In genomic region chr20:46680684-46681031, GRCh38 we compare ENCODE assay signal across 21 cellular contexts. TPM values are rescaled to one million over a fixed set of nuclear protein-coding genes. Genes with fewer than 3 reads are reported as not detected.
A peak's percentile ranks its signal among the peaks of the same experiment; 100 is the strongest.
DNase-seq lines count a peak whose midpoint lies in the region; ATAC-seq, FAIRE-seq and TF ChIP-seq lines count a peak whose summit lies in the region.
"Had no signal": no experiment of that assay in that cellular context is flagged by ENCODE, and none has a peak within 500 bp of the region (broad histone marks: within the 10 kb centered on the region; RNA-seq: fewer than 3 reads in every experiment).

No MANE protein-coding gene starts in this region.

- H3K36me3 ChIP-seq in K562 (ENCODE audit: control insufficient read depth, insufficient read depth, low read length), result peaks cover 31% of the 10 kb centered on the region

- FAIRE-seq in K562 (lab: Jason Lieb, UNC), result no peak
- FAIRE-seq: A204.1, GM12892 had no signal

- no peak overlapping the region for H3K4me3 Mint-ChIP-seq in activated naive CD8-positive, alpha-beta T cell treated with anti-CD3 and anti-CD28 coated beads, Interleukin-2, amount 10 ng/mL, durations not matched to agents 7 days and 5 days
- no peak overlapping the region for H3K4me3 Mint-ChIP-seq in activated naive CD8-positive, alpha-beta T cell treated with anti-CD3 and anti-CD28 coated beads, Interleukin-2, amount 50 U/mL, for 24 hours
- no peak overlapping the region for H3K4me3 Mint-ChIP-seq in stimulated activated naive CD8-positive, alpha-beta T cell treated with anti-CD3 and anti-CD28 coated beads, Interleukin-15, amount 100 ng/mL, for 72 hours
- H3K4me3 Mint-ChIP-seq in progenitor cell of endocrine pancreas (ENCODE audit: low read depth), result no peak overlapping the region
- H3K4me3 Mint-ChIP-seq: CD14-positive monocyte; CD4-positive, alpha-beta memory T cell; CD8-positive, alpha-beta memory T cell had no signal

- TF ChIP-seq RAD21 in K562 (CRISPR knock-in tag; conservative IDR thresholded peaks at IDR 0.05 in 1 of 2, IDR thresholded peaks at IDR 0.05 in 1 of 2), result no peak

- H4K20me1 ChIP-seq in K562 (replicated peaks; ENCODE audit: control insufficient read depth, insufficient read depth, low read length), result peaks cover 3% of the 10 kb centered on the region; the same call in 1 of the 2 replicates

- peaks cover 57% of the 10 kb centered on the region for H3K79me2 ChIP-seq in K562 (ENCODE audit: control insufficient read depth, insufficient read depth, low read length)

- H3K27me3 ChIP-seq in K562 (ENCODE audit: control insufficient read depth in 2 of 2, insufficient read depth in 2 of 2, low read length in 2 of 2), result no peaks in the 10 kb centered on the region
- H3K27me3 ChIP-seq: BE2C, BLaER1 had no signal

- TF ChIP-seq CTCF in K562 (IDR thresholded peaks at IDR 0.05 in 2 of 3, conservative IDR thresholded peaks at IDR 0.05 in 1 of 3; ENCODE audit: insufficient read depth in 2 of 3, low read depth in 1 of 3, low read length in 3 of 3) (no peak), progenitor cell of endocrine pancreas (IDR thresholded peaks at IDR 0.05; ENCODE audit: unreplicated experiment) (no peak)

- H3K9me3 Mint-ChIP-seq in activated naive CD8-positive, alpha-beta T cell treated with anti-CD3 and anti-CD28 coated beads, Interleukin-2, amount 10 ng/mL, durations not matched to agents 7 days and 5 days, result no peaks in the 10 kb centered on the region
- H3K9me3 Mint-ChIP-seq in activated naive CD8-positive, alpha-beta T cell treated with anti-CD3 and anti-CD28 coated beads, Interleukin-2, amount 50 U/mL, for 24 hours, result no peaks in the 10 kb centered on the region
- H3K9me3 Mint-ChIP-seq in stimulated activated naive CD8-positive, alpha-beta T cell treated with anti-CD3 and anti-CD28 coated beads, Interleukin-15, amount 100 ng/mL, for 72 hours, result no peaks in the 10 kb centered on the region
- no peaks in the 10 kb centered on the region for H3K9me3 Mint-ChIP-seq in progenitor cell of endocrine pancreas (ENCODE audit: low read depth)
- H3K9me3 Mint-ChIP-seq: CD14-positive monocyte; CD4-positive, alpha-beta memory T cell; CD4-positive, CD25-positive, alpha-beta regulatory T cell; CD8-positive, alpha-beta memory T cell had no signal

- H3K27ac Mint-ChIP-seq in activated naive CD8-positive, alpha-beta T cell treated with anti-CD3 and anti-CD28 coated beads, Interleukin-2, amount 10 ng/mL, durations not matched to agents 7 days and 5 days, result peak overlapping the region; percentile 44
- H3K27ac Mint-ChIP-seq in activated naive CD8-positive, alpha-beta T cell treated with anti-CD3 and anti-CD28 coated beads, Interleukin-2, amount 50 U/mL, for 24 hours, result no peak overlapping the region
- H3K27ac Mint-ChIP-seq in stimulated activated naive CD8-positive, alpha-beta T cell treated with anti-CD3 and anti-CD28 coated beads, Interleukin-15, amount 100 ng/mL, for 72 hours, result no peak overlapping the region
- peak overlapping the region; percentile 29 for H3K27ac Mint-ChIP-seq in progenitor cell of endocrine pancreas

- H2AFZ ChIP-seq in K562 (ENCODE audit: low read depth, low read length), result no peak overlapping the region

- TF ChIP-seq POLR2A in K562 (conservative IDR thresholded peaks at IDR 0.05), result no peak

- CTCF ChIA-PET in K562 (lab: Yijun Ruan, JAX; ENCODE audit: low intra/inter-chr PET ratio), result interaction anchor here (0.7 to 1.7 kb wide), 3 partner anchors 44 to 121 kb away, joined by 3 to 10 read pairs (median 3); no protein-coding TSS in a partner anchor

- DNase-seq in activated naive CD8-positive, alpha-beta T cell treated with anti-CD3 and anti-CD28 coated beads, Interleukin-2, amount 10 ng/mL, durations not matched to agents 7 days and 5 days, result no peak
- no peak for DNase-seq in activated naive CD8-positive, alpha-beta T cell treated with anti-CD3 and anti-CD28 coated beads, Interleukin-2, amount 50 U/mL, for 24 hours
- DNase-seq in stimulated activated naive CD8-positive, alpha-beta T cell treated with anti-CD3 and anti-CD28 coated beads, Interleukin-15, Interleukin-2, amounts not matched to agents 100 U/mL and 50 U/mL, for 24 hours, result no peak
- DNase-seq in stimulated activated naive CD8-positive, alpha-beta T cell treated with anti-CD3 and anti-CD28 coated beads, Interleukin-15, amount 100 ng/mL, for 72 hours, result no peak
- DNase-seq in K562 (ENCODE audit: extremely low read depth in 1 of 4, low spot score in 3 of 4) (no peak), progenitor cell of endocrine pancreas (ENCODE audit: low spot score, unreplicated experiment) (no peak), HK-2 (ENCODE audit: unreplicated experiment) (no peak)
- DNase-seq: DMS153, DMS79 had no signal

- no peak overlapping the region for H3K4me2 ChIP-seq in K562 (ENCODE audit: insufficient read depth, low read length)
- H3K4me2 ChIP-seq: BLaER1 had no signal

- peaks cover 4% of the 10 kb centered on the region for H3K9me1 ChIP-seq in K562 (ENCODE audit: control insufficient read depth, insufficient read depth, low read length)

- peaks cover 4% of the 10 kb centered on the region for H3K36me3 Mint-ChIP-seq in activated naive CD8-positive, alpha-beta T cell treated with anti-CD3 and anti-CD28 coated beads, Interleukin-2, amount 10 ng/mL, durations not matched to agents 7 days and 5 days
- peaks cover 6% of the 10 kb centered on the region for H3K36me3 Mint-ChIP-seq in activated naive CD8-positive, alpha-beta T cell treated with anti-CD3 and anti-CD28 coated beads, Interleukin-2, amount 50 U/mL, for 24 hours (ENCODE audit: low read depth)
- H3K36me3 Mint-ChIP-seq in progenitor cell of endocrine pancreas (ENCODE audit: insufficient read depth), result peaks cover 5% of the 10 kb centered on the region

- no peak for TF ChIP-seq EP300 in K562 (IDR thresholded peaks at IDR 0.05; ENCODE audit: low read length)

- no TSS peak for BruUV-seq in K562 (replicated peaks; lab: Mats Ljungman, UMichigan)

- POLR2A ChIA-PET in activated naive CD8-positive, alpha-beta T cell treated with anti-CD3 and anti-CD28 coated beads, Interleukin-2, amount 10 ng/mL, durations not matched to agents 7 days and 5 days (lab: Charles Lee), result interaction anchor here (2.5 kb wide), 1 partner anchor 136 kb away, joined by 7 read pairs; no protein-coding TSS in a partner anchor
- POLR2A ChIA-PET in K562 (lab: Yijun Ruan, JAX), result interaction anchor here (1.0 kb wide), 1 partner anchor 9 kb away, joined by 3 read pairs; no protein-coding TSS in a partner anchor

- WGBS in K562 (ENCODE audit: insufficient coverage, low coverage, missing lambda C conversion rate), result 100% methylated on average over 2 of the region's 2 CpGs

- H3K27me3 Mint-ChIP-seq in activated naive CD8-positive, alpha-beta T cell treated with anti-CD3 and anti-CD28 coated beads, Interleukin-2, amount 10 ng/mL, durations not matched to agents 7 days and 5 days, result no peaks in the 10 kb centered on the region
- H3K27me3 Mint-ChIP-seq in activated naive CD8-positive, alpha-beta T cell treated with anti-CD3 and anti-CD28 coated beads, Interleukin-2, amount 50 U/mL, for 24 hours, result no peaks in the 10 kb centered on the region
- H3K27me3 Mint-ChIP-seq in stimulated activated naive CD8-positive, alpha-beta T cell treated with anti-CD3 and anti-CD28 coated beads, Interleukin-15, amount 100 ng/mL, for 72 hours, result no peaks in the 10 kb centered on the region
- H3K27me3 Mint-ChIP-seq in progenitor cell of endocrine pancreas, result no peaks in the 10 kb centered on the region
- H3K27me3 Mint-ChIP-seq: CD4-positive, CD25-positive, alpha-beta regulatory T cell had no signal

- H3K4me1 ChIP-seq in K562 (replicated peaks in 1 of 2; ENCODE audit: control insufficient read depth in 2 of 2, insufficient read depth in 2 of 2, low read length in 2 of 2), result peaks cover 3 to 24% of the 10 kb centered on the region in 2 experiments; a peak in 4 of 5 replicates
- H3K4me1 ChIP-seq: BE2C had no signal

- no peak overlapping the region for H3K27ac ChIP-seq in K562 (ENCODE audit: extremely low read depth, low read depth, low read length)
- H3K27ac ChIP-seq: BLaER1 had no signal

- peaks cover 12% of the 10 kb centered on the region for H3K4me1 Mint-ChIP-seq in activated naive CD8-positive, alpha-beta T cell treated with anti-CD3 and anti-CD28 coated beads, Interleukin-2, amount 10 ng/mL, durations not matched to agents 7 days and 5 days
- peaks cover 28% of the 10 kb centered on the region for H3K4me1 Mint-ChIP-seq in activated naive CD8-positive, alpha-beta T cell treated with anti-CD3 and anti-CD28 coated beads, Interleukin-2, amount 50 U/mL, for 24 hours
- peaks cover 37% of the 10 kb centered on the region for H3K4me1 Mint-ChIP-seq in stimulated activated naive CD8-positive, alpha-beta T cell treated with anti-CD3 and anti-CD28 coated beads, Interleukin-15, amount 100 ng/mL, for 72 hours
- peaks cover 18% of the 10 kb centered on the region for H3K4me1 Mint-ChIP-seq in progenitor cell of endocrine pancreas (ENCODE audit: low read depth)

- intact Hi-C loops in K562 (cut with micrococcal nuclease), result loop anchor here (5.0 kb wide), 1 partner anchor 33 kb away; no protein-coding TSS in a partner anchor

- in situ Hi-C loops in K562 (cut with MboI), result no loop called here

- ATAC-seq in activated naive CD8-positive, alpha-beta T cell treated with anti-CD3 and anti-CD28 coated beads, Interleukin-2, amount 10 ng/mL, durations not matched to agents 7 days and 5 days (ENCODE audit: low read depth), result no peak
- ATAC-seq in activated naive CD8-positive, alpha-beta T cell treated with anti-CD3 and anti-CD28 coated beads, Interleukin-2, amount 50 U/mL, for 24 hours, result no peak
- peak; percentile 33 for ATAC-seq in stimulated activated naive CD8-positive, alpha-beta T cell treated with anti-CD3 and anti-CD28 coated beads, Interleukin-15, Interleukin-2, amounts not matched to agents 100 U/mL and 50 U/mL, for 24 hours
- ATAC-seq in stimulated activated naive CD8-positive, alpha-beta T cell treated with anti-CD3 and anti-CD28 coated beads, Interleukin-15, amount 100 ng/mL, for 72 hours, result no peak
- ATAC-seq in K562, result no peak
- ATAC-seq in HG02973 (IDR thresholded peaks at IDR 0.05; ENCODE audit: unreplicated experiment), result no peak

- no peaks in the 10 kb centered on the region for H3K9me3 ChIP-seq in K562 (replicated peaks; ENCODE audit: control insufficient read depth, insufficient read depth, low read depth, low read length)
- H3K9me3 ChIP-seq: BE2C, BLaER1 had no signal

- no peak overlapping the region for H3K4me3 ChIP-seq in K562
- H3K4me3 ChIP-seq: BLaER1, GM12878 had no signal

- H3K9ac ChIP-seq in K562 (ENCODE audit: insufficient read depth in 1 of 2, low read depth in 2 of 2, low read length in 2 of 2), result peak overlapping the region in 1 of 2 experiments; percentile 47; a peak in 1 of 4 replicates
- H3K9ac ChIP-seq: BLaER1 had no signal

RNA-seq across cellular contexts. Expression of gene TP53RK, which starts 8.6 kb away (rescaled TPM):
- 10 to 100 TPM; 17.3 to 18.4 TPM for total RNA-seq in activated naive CD8-positive, alpha-beta T cell treated with anti-CD3 and anti-CD28 coated beads, Interleukin-2, amount 10 ng/mL, durations not matched to agents 7 days and 5 days
- total RNA-seq in K562 (2011; cell fraction: chromatin; rRNA removed; ENCODE audit: low replicate concordance), result 8.1 and 13.3 TPM in 2 replicates
- 8.9 and 10.0 TPM in 2 replicates for total RNA-seq in K562 (2011; cell fraction: nucleolus; rRNA removed)
- total RNA-seq in K562 (2011; cell fraction: nucleoplasm; rRNA removed), result 12.8 and 19.0 TPM in 2 replicates
- total RNA-seq in K562 (2014; rRNA removed), result 35.1 and 43.5 TPM in 2 replicates
- 17.2 and 18.4 TPM in 2 replicates for total RNA-seq in K562 (2014; rRNA removed; fragmentation: Illumina TruSeq; extraction: Trizol)
- total RNA-seq in K562 (2015; rRNA removed; fragmentation: Illumina TruSeq; extraction: Trizol), result 16.7 and 18.0 TPM in 2 replicates
- total RNA-seq in K562 (2021), result 12.9 and 16.4 TPM in 2 replicates
- 14.4 and 18.3 TPM in 2 replicates for polyA plus RNA-seq in K562 (2011; rRNA removed)
- polyA plus RNA-seq in K562 (2011; cell fraction: cytosol; rRNA removed), result 9.9 and 11.6 TPM in 2 replicates
- 5.7 and 7.0 TPM in 2 replicates for polyA plus RNA-seq in K562 (2011; cell fraction: nucleus; rRNA removed)
- polyA plus RNA-seq in K562 (2012), result 9.6 and 12.2 TPM in 2 replicates
- 10.7 and 13.2 TPM in 2 replicates for polyA plus RNA-seq in K562 (2014; fragmentation: Illumina TruSeq; extraction: Trizol)
- 1 to 10 TPM; 2.9 to 4.2 TPM for polyA plus RNA-seq in K562 (2014; fragmentation: Nextera tagmentation; extraction: Ambion mirVana)
- 18.5 and 24.8 TPM in 2 replicates for polyA plus RNA-seq in K562 (2014; rRNA removed)
- polyA minus RNA-seq in K562 (2011; rRNA and poly(A)+ RNA removed), result 9.8 and 12.9 TPM in 2 replicates
- polyA minus RNA-seq in K562 (2011; cell fraction: cytosol; rRNA and poly(A)+ RNA removed), result 6.1 and 6.4 TPM in 2 replicates
- 6.5 and 10.7 TPM in 2 replicates for polyA minus RNA-seq in K562 (2011; cell fraction: nucleus; rRNA and poly(A)+ RNA removed)
- 11.1 and 11.5 TPM in 2 replicates for total RNA-seq in progenitor cell of endocrine pancreas

RNA-seq across cellular contexts. Expression of gene SLC2A10, which starts 28.8 kb away (rescaled TPM):
- not detected for total RNA-seq in activated naive CD8-positive, alpha-beta T cell treated with anti-CD3 and anti-CD28 coated beads, Interleukin-2, amount 10 ng/mL, durations not matched to agents 7 days and 5 days
- total RNA-seq in K562 (2011; cell fraction: chromatin; rRNA removed; ENCODE audit: low replicate concordance), result 0.21 TPM in 1 of 2 replicates, not detected in the other
- 1.0 and 1.8 TPM in 2 replicates for total RNA-seq in K562 (2011; cell fraction: nucleolus; rRNA removed)
- total RNA-seq in K562 (2011; cell fraction: nucleoplasm; rRNA removed), result 1.7 and 1.9 TPM in 2 replicates
- 0.86 and 1.8 TPM in 2 replicates for total RNA-seq in K562 (2014; rRNA removed)
- total RNA-seq in K562 (2014; rRNA removed; fragmentation: Illumina TruSeq; extraction: Trizol), result 0.06 and 0.07 TPM in 2 replicates
- total RNA-seq in K562 (2015; rRNA removed; fragmentation: Illumina TruSeq; extraction: Trizol), result 0.22 and 0.57 TPM in 2 replicates
- 0.16 and 0.58 TPM in 2 replicates for total RNA-seq in K562 (2021)
- polyA plus RNA-seq in K562 (2011; rRNA removed), result 0.10 and 0.38 TPM in 2 replicates
- polyA plus RNA-seq in K562 (2011; cell fraction: cytosol; rRNA removed), result 0.22 and 0.33 TPM in 2 replicates
- polyA plus RNA-seq in K562 (2011; cell fraction: nucleus; rRNA removed), result 1.1 and 1.7 TPM in 2 replicates
- polyA plus RNA-seq in K562 (2012), result 0.64 and 2.1 TPM in 2 replicates
- 0.12 and 0.14 TPM in 2 replicates for polyA plus RNA-seq in K562 (2014; fragmentation: Illumina TruSeq; extraction: Trizol)
- polyA plus RNA-seq in K562 (2014; fragmentation: Nextera tagmentation; extraction: Ambion mirVana), result under 1 TPM; 0.01 to 0.08 TPM
- 0.04 and 0.11 TPM in 2 replicates for polyA plus RNA-seq in K562 (2014; rRNA removed)
- polyA minus RNA-seq in K562 (2011; rRNA and poly(A)+ RNA removed), result 0.07 and 0.84 TPM in 2 replicates
- polyA minus RNA-seq in K562 (2011; cell fraction: cytosol; rRNA and poly(A)+ RNA removed), result 0.82 TPM in 1 of 2 replicates, not detected in the other
- 1.4 TPM in 1 of 2 replicates, not detected in the other for polyA minus RNA-seq in K562 (2011; cell fraction: nucleus; rRNA and poly(A)+ RNA removed)
- 16.1 and 16.6 TPM in 2 replicates for total RNA-seq in progenitor cell of endocrine pancreas
- total RNA-seq: A673; CD4-positive, alpha-beta memory T cell; CD4-positive, CD25-positive, alpha-beta regulatory T cell; CD8-positive, alpha-beta memory T cell; GM12878 had no signal
- polyA plus RNA-seq: CD14-positive monocyte; CD4-positive, alpha-beta memory T cell; CD4-positive, CD25-positive, alpha-beta regulatory T cell; GM12878 had no signal

RNA-seq across cellular contexts. Expression of gene SLC13A3, which starts 29.4 kb away (rescaled TPM):
- total RNA-seq in activated naive CD8-positive, alpha-beta T cell treated with anti-CD3 and anti-CD28 coated beads, Interleukin-2, amount 10 ng/mL, durations not matched to agents 7 days and 5 days, result under 1 TPM; 0.26 to 0.30 TPM
- 16.8 and 17.8 TPM in 2 replicates for total RNA-seq in K562 (2011; cell fraction: chromatin; rRNA removed; ENCODE audit: low replicate concordance)
- total RNA-seq in K562 (2011; cell fraction: nucleolus; rRNA removed), result 12.0 and 14.7 TPM in 2 replicates
- total RNA-seq in K562 (2011; cell fraction: nucleoplasm; rRNA removed), result 20.2 and 32.4 TPM in 2 replicates
- total RNA-seq in K562 (2014; rRNA removed), result 9.9 and 10.0 TPM in 2 replicates
- total RNA-seq in K562 (2014; rRNA removed; fragmentation: Illumina TruSeq; extraction: Trizol), result 8.5 and 8.8 TPM in 2 replicates
- 6.4 and 7.1 TPM in 2 replicates for total RNA-seq in K562 (2015; rRNA removed; fragmentation: Illumina TruSeq; extraction: Trizol)
- total RNA-seq in K562 (2021), result 14.9 and 16.4 TPM in 2 replicates
- polyA plus RNA-seq in K562 (2011; rRNA removed), result 8.5 and 11.2 TPM in 2 replicates
- polyA plus RNA-seq in K562 (2011; cell fraction: cytosol; rRNA removed), result 6.1 and 11.5 TPM in 2 replicates
- 12.4 and 12.9 TPM in 2 replicates for polyA plus RNA-seq in K562 (2011; cell fraction: nucleus; rRNA removed)
- 9.8 and 12.8 TPM in 2 replicates for polyA plus RNA-seq in K562 (2012)
- 15.0 and 15.7 TPM in 2 replicates for polyA plus RNA-seq in K562 (2014; fragmentation: Illumina TruSeq; extraction: Trizol)
- polyA plus RNA-seq in K562 (2014; fragmentation: Nextera tagmentation; extraction: Ambion mirVana), result 1 to 10 TPM; 5.5 to 7.3 TPM
- polyA plus RNA-seq in K562 (2014; rRNA removed), result 7.9 and 9.1 TPM in 2 replicates
- polyA minus RNA-seq in K562 (2011; rRNA and poly(A)+ RNA removed), result 9.0 and 11.4 TPM in 2 replicates
- 6.6 and 8.1 TPM in 2 replicates for polyA minus RNA-seq in K562 (2011; cell fraction: cytosol; rRNA and poly(A)+ RNA removed)
- 6.6 and 14.7 TPM in 2 replicates for polyA minus RNA-seq in K562 (2011; cell fraction: nucleus; rRNA and poly(A)+ RNA removed)
- total RNA-seq in progenitor cell of endocrine pancreas, result 2.9 and 5.0 TPM in 2 replicates
- total RNA-seq: G401 had no signal
- polyA plus RNA-seq: CD14-positive monocyte; CD4-positive, alpha-beta memory T cell; CD4-positive, CD25-positive, alpha-beta regulatory T cell; CD8-positive, alpha-beta memory T cell had no signal

Comparison
In these comparisons a context has a peak if more than half of its experiments do, and no peak if none do; other contexts are left out.
1. H3K27ac Mint-ChIP-seq: peak in activated naive CD8-positive, alpha-beta T cell treated with anti-CD3 and anti-CD28 coated beads, Interleukin-2, amount 10 ng/mL, durations not matched to agents 7 days and 5 days (single experiment) and progenitor cell of endocrine pancreas (single experiment); none in activated naive CD8-positive, alpha-beta T cell treated with anti-CD3 and anti-CD28 coated beads, Interleukin-2, amount 50 U/mL, for 24 hours (single experiment) and stimulated activated naive CD8-positive, alpha-beta T cell treated with anti-CD3 and anti-CD28 coated beads, Interleukin-15, amount 100 ng/mL, for 72 hours (0 of 2).